Comparison of ENCODE assay signal across 1 cellular context in the genomic region with DNA sequence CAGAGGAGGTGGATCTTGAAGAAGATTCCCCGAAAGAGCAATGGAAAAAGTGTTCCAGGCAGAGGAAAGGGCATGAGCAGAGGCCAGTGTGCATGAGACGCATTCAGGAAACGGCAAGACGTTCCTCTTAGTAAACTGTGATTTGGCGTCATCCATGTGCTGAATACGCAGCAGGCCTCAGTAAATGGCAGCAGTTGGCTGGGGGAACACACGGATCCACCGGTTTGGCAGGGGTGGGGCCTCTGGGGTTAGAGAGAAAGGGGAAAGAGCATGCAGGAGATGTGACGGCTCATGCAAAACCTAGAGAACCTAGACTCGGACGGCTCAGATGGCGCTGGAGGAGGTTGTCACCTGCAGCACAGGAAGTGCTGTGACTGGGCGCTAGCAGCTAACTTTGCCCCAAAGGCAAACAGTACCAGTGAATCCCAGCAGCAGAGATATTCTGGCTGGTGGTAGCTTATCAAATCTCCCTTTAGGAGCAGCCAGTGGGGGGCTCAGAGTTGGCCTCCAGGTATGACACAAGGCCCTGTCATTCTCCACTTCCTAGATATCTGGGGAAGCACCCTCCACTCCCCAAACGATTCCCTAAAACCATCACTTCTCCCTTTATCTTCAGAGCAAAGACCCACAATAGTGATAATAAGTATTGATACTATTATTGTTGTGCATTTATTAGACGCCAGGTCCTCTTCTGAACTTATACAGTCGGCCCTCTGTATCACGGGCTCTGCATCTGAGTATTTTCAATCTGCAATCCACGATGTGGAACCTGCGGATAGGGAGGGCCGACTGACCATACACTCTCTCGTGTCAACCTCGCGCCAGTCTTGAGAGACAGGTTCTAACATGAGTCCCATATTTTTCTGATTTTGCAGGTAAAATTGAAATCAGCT.
TF ChIP-seq lines count a peak whose summit lies in the region.

No MANE protein-coding gene starts in this region.

TF ChIP-seq in K562, 482 proteins besides CTCF, POLR2A, EP300 and RAD21:
- TF ChIP-seq, protein P1, sequence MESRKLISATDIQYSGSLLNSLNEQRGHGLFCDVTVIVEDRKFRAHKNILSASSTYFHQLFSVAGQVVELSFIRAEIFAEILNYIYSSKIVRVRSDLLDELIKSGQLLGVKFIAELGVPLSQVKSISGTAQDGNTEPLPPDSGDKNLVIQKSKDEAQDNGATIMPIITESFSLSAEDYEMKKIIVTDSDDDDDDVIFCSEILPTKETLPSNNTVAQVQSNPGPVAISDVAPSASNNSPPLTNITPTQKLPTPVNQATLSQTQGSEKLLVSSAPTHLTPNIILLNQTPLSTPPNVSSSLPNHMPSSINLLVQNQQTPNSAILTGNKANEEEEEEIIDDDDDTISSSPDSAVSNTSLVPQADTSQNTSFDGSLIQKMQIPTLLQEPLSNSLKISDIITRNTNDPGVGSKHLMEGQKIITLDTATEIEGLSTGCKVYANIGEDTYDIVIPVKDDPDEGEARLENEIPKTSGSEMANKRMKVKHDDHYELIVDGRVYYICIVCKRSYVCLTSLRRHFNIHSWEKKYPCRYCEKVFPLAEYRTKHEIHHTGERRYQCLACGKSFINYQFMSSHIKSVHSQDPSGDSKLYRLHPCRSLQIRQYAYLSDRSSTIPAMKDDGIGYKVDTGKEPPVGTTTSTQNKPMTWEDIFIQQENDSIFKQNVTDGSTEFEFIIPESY (CRISPR knock-in tag; IDR thresholded peaks at IDR 0.05): 0 out of 2 replicates have a peak, but pooled peaks have one; percentile 39
- TF ChIP-seq ZKSCAN8 (CRISPR knock-in tag; IDR thresholded peaks at IDR 0.05): peak; percentile 94
- TF ChIP-seq, protein P2, sequence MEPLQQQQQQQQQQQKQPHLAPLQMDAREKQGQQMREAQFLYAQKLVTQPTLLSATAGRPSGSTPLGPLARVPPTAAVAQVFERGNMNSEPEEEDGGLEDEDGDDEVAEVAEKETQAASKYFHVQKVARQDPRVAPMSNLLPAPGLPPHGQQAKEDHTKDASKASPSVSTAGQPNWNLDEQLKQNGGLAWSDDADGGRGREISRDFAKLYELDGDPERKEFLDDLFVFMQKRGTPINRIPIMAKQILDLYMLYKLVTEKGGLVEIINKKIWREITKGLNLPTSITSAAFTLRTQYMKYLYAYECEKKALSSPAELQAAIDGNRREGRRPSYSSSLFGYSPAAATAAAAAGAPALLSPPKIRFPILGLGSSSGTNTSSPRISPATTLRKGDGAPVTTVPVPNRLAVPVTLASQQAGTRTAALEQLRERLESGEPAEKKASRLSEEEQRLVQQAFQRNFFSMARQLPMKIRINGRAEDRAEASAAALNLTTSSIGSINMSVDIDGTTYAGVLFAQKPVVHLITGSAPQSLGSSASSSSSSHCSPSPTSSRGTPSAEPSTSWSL (CRISPR knock-in tag; IDR thresholded peaks at IDR 0.05; ENCODE audit: borderline replicate concordance): no peak
